18 cellular contexts compared by ENCODE assay signal in genomic region chr7:141617280-141617679, GRCh38.
A peak's percentile ranks its signal among the peaks of the same experiment; 100 is the strongest.
DNase-seq lines count a peak whose midpoint lies in the region; TF ChIP-seq lines count a peak whose summit lies in the region.
"Had no signal": no experiment of that assay in that cellular context is flagged by ENCODE, and none has a peak within 500 bp of the region (broad histone marks: within the 10 kb centered on the region; RNA-seq: fewer than 3 reads in every experiment).

No MANE protein-coding gene starts in this region.

- H3K4me3 ChIP-seq in breast epithelium (no peak overlapping the region), trophoblast cell (ENCODE audit: low read depth, low read length) (no peak overlapping the region), lower leg skin (ENCODE audit: low read depth, poor library complexity, severe bottlenecking) (no peak overlapping the region)
- H3K4me3 ChIP-seq: BLaER1 treated with 17β-estradiol and CSF1 and Interleukin-3, amounts not matched to agents 10 nM and 100 nM; GM23338 had no signal

- H3K18ac ChIP-seq in trophoblast cell (ENCODE audit: low read length) = no peak overlapping the region

- no peaks in the 10 kb centered on the region for H3K79me1 ChIP-seq in trophoblast cell (ENCODE audit: low read length)

- in situ Hi-C loops in T47D (cut with HindIII; ENCODE audit: low pct_unique_long_range_greater_than_20kb, low sequenced_read_pairs) = no loop called here

- H2AFZ ChIP-seq in trophoblast cell (ENCODE audit: insufficient read depth, low read length, poor library complexity) = no peak overlapping the region
- H2AFZ ChIP-seq: GM23338 had no signal

- no peaks in the 10 kb centered on the region for H3K27me3 ChIP-seq in breast epithelium
- H3K27me3 ChIP-seq in trophoblast cell (ENCODE audit: insufficient read depth, low read length) = no peaks in the 10 kb centered on the region
- H3K27me3 ChIP-seq: BLaER1 treated with 17β-estradiol and CSF1 and Interleukin-3, amounts not matched to agents 10 nM and 100 nM had no signal

- no peak overlapping the region for H2BK5ac ChIP-seq in trophoblast cell (ENCODE audit: low read depth, low read length, poor library complexity)

- H3K4me2 ChIP-seq in trophoblast cell (ENCODE audit: low read length) = no peak overlapping the region
- H3K4me2 ChIP-seq: BLaER1 treated with 17β-estradiol and CSF1 and Interleukin-3, amounts not matched to agents 10 nM and 100 nM; GM23338 had no signal

- intact Hi-C loops in breast epithelium (cut with DNase I; ENCODE audit: low total_unique reads) = no loop called here
- intact Hi-C loops in lower leg skin (cut with DNase I; ENCODE audit: low total_unique reads) = no loop called here

- H4K12ac ChIP-seq in trophoblast cell (ENCODE audit: low read depth, low read length) = no peak overlapping the region

- no peaks in the 10 kb centered on the region for H3K79me2 ChIP-seq in trophoblast cell (ENCODE audit: control insufficient read depth, insufficient read depth, low read length, poor library complexity)

- no peak overlapping the region for H4K8ac ChIP-seq in trophoblast cell (ENCODE audit: low read depth, low read length)

- H3K14ac ChIP-seq in trophoblast cell (ENCODE audit: low read length) = no peak overlapping the region

- no peak overlapping the region for H3K23ac ChIP-seq in trophoblast cell (ENCODE audit: low read length)

- TF ChIP-seq POLR2A in breast epithelium (IDR thresholded peaks at IDR 0.05) (no peak), lower leg skin (IDR thresholded peaks at IDR 0.05) (no peak)

- H2BK120ac ChIP-seq in trophoblast cell (ENCODE audit: insufficient read depth, low read length, poor library complexity) = no peak overlapping the region

- no peak for TF ChIP-seq CTCF in breast epithelium (IDR thresholded peaks at IDR 0.05)
- TF ChIP-seq CTCF in lower leg skin (IDR thresholded peaks at IDR 0.05) = no peak

- no peaks in the 10 kb centered on the region for H3K36me3 ChIP-seq in breast epithelium
- peaks cover 0 to 2% of the 10 kb centered on the region in 2 experiments for H3K36me3 ChIP-seq in trophoblast cell (ENCODE audit: control insufficient read depth in 1 of 2, insufficient read depth in 2 of 2, low read length in 2 of 2)

- peak; percentile 2 to 37 for DNase-seq in T47D (ENCODE audit: low read depth in 1 of 2, low spot score in 1 of 2)
- DNase-seq in breast epithelium (ENCODE audit: low spot score in 2 of 2) = no peak
- peak; percentile 49 for DNase-seq in RPMI7951 (ENCODE audit: low read depth)
- peak; percentile 4 for DNase-seq in fibroblast of gingiva (ENCODE audit: low read depth)
- DNase-seq in trophoblast cell = no peak
- no peak for DNase-seq in NCI-H526 treated with DMSO at 0.1 percent for 48 hours (lab: John Stamatoyannopoulos, UW)
- DNase-seq in lower leg skin (ENCODE audit: low spot score in 2 of 2) = no peak
- DNase-seq in SHP77 (lab: John Stamatoyannopoulos, UW) = no peak
- DNase-seq: 8988T; CD8-positive, alpha-beta memory T cell; DND-41; Kasumi-1; NCI-H1417 treated with DMSO at 0.1 percent for 48 hours; NCI-H2029 treated with DMSO at 0.1 percent for 48 hours; NCI-H510A; NCI-H82 had no signal

- H4K91ac ChIP-seq in trophoblast cell (ENCODE audit: low read depth, low read length) = no peak overlapping the region

- H2AK5ac ChIP-seq in trophoblast cell (ENCODE audit: low read length) = no peak overlapping the region

- H3K9me3 ChIP-seq in breast epithelium (no peaks in the 10 kb centered on the region), trophoblast cell (ENCODE audit: insufficient read depth, low read depth, low read length) (no peaks in the 10 kb centered on the region)

- H2BK12ac ChIP-seq in trophoblast cell (ENCODE audit: low read length) = no peak overlapping the region

- H3K9ac ChIP-seq in trophoblast cell (ENCODE audit: low read length) = no peak overlapping the region
- H3K9ac ChIP-seq: BLaER1 treated with 17β-estradiol and CSF1 and Interleukin-3, amounts not matched to agents 10 nM and 100 nM had no signal

- H3K27ac ChIP-seq in breast epithelium (peak overlapping the region in 1 of 2 donors; percentile 52), trophoblast cell (ENCODE audit: low read depth, low read length) (peak overlapping the region; percentile 40)
- H3K27ac ChIP-seq: BLaER1 treated with 17β-estradiol and CSF1 and Interleukin-3, amounts not matched to agents 10 nM and 100 nM had no signal

- H3K4ac ChIP-seq in trophoblast cell (ENCODE audit: low read depth, low read length) = no peak overlapping the region

- H3K4me1 ChIP-seq in breast epithelium (no peaks in the 10 kb centered on the region), trophoblast cell (ENCODE audit: control insufficient read depth in 1 of 2, insufficient read depth in 2 of 2, low read length in 2 of 2) (no peaks in the 10 kb centered on the region)
- H3K4me1 ChIP-seq: BLaER1 treated with 17β-estradiol and CSF1 and Interleukin-3, amounts not matched to agents 10 nM and 100 nM had no signal

Comparison
In these comparisons a context has a peak if more than half of its experiments do, and no peak if none do; other contexts are left out.
1. DNase-seq: peak in T47D (2 of 2), RPMI7951 (single experiment) and fibroblast of gingiva (single experiment); none in breast epithelium (0 of 2), trophoblast cell (0 of 2), NCI-H526 treated with DMSO at 0.1 percent for 48 hours (single experiment), lower leg skin (0 of 2) and SHP77 (0 of 2).